1 cellular context compared by ENCODE assay signal in genomic region chr1:164765557-164765956, GRCh38.
A peak's percentile ranks its signal among the peaks of the same experiment; 100 is the strongest.
TF ChIP-seq lines count a peak whose summit lies in the region.

No MANE protein-coding gene starts in this region.

TF ChIP-seq in SK-N-SH, 30 proteins besides CTCF, POLR2A, EP300 and RAD21 (continued from another document):
- peak; percentile 76; the same call in 1 of the 2 replicates for TF ChIP-seq FOSL2 (IDR thresholded peaks at IDR 0.05; ENCODE audit: borderline replicate concordance, low read depth)
- TF ChIP-seq RFX5 (IDR thresholded peaks at IDR 0.05; ENCODE audit: low read length): no peak
- no peak for TF ChIP-seq USF1 (IDR thresholded peaks at IDR 0.05; ENCODE audit: borderline replicate concordance, low read depth)
- TF ChIP-seq ZBTB33 (IDR thresholded peaks at IDR 0.05; ENCODE audit: borderline replicate concordance, low read depth): no peak
- TF ChIP-seq PBX3 (IDR thresholded peaks at IDR 0.05): peak; percentile 40
- TF ChIP-seq MAX (IDR thresholded peaks at IDR 0.05; ENCODE audit: low read depth): no peak
TF ChIP-seq in SK-N-SH: peak in this region for 6.
